Comparison of ENCODE assay signal across 8 cellular contexts in genomic region chr20:37564388-37565133, GRCh38. TPM values are rescaled to one million over a fixed set of nuclear protein-coding genes. Genes with fewer than 3 reads are reported as not detected.
A peak's percentile ranks its signal among the peaks of the same experiment; 100 is the strongest.
DNase-seq lines count a peak whose midpoint lies in the region; ATAC-seq and TF ChIP-seq lines count a peak whose summit lies in the region.

No MANE protein-coding gene starts in this region.

- intact Hi-C loops in head of caudate nucleus (cut with DNase I) (loop anchor here (10.0 kb wide), 1 partner anchor 430 kb away; no protein-coding TSS in a partner anchor), posterior vena cava (cut with DNase I) (loop anchor here in 1 of 2 donors (5.0 to 10.0 kb wide), 2 partner anchors 428 to 650 kb away; no protein-coding TSS in a partner anchor)

- H3K9me3 Mint-ChIP-seq in activated T-cell treated with anti-CD3 and anti-CD28 coated beads, Interleukin-2, amount 50 U/mL, for 4 hours: no peaks in the 10 kb centered on the region

- no peak overlapping the region for H3K4me3 Mint-ChIP-seq in activated T-cell treated with anti-CD3 and anti-CD28 coated beads, Interleukin-2, amount 50 U/mL, for 4 hours

- no peak for DNase-seq in AG09319 (ENCODE audit: extremely low read depth, low read depth)
- peak; percentile 65 for DNase-seq in GM19238 (ENCODE audit: insufficient read length, low spot score)
- DNase-seq in NCI-H748 treated with DMSO at 0.1 percent for 48 hours (lab: John Stamatoyannopoulos, UW): peak; percentile 48
- peak; percentile 16 for DNase-seq in activated T-cell treated with anti-CD3 and anti-CD28 coated beads, Interleukin-2, amount 50 U/mL, for 4 hours
- peak in 38 of 42 donors; percentile 10 to 81 (median 57) for DNase-seq in head of caudate nucleus
- peak; percentile 88 for DNase-seq in posterior vena cava (ENCODE audit: low spot score)

- peak; percentile 57 to 63 for ATAC-seq in activated T-cell treated with anti-CD3 and anti-CD28 coated beads, Interleukin-2, amount 50 U/mL, for 4 hours
- no peak for ATAC-seq in HG02970 (IDR thresholded peaks at IDR 0.05; ENCODE audit: low FRiP score, unreplicated experiment)
- ATAC-seq in HG02610 (IDR thresholded peaks at IDR 0.05; ENCODE audit: unreplicated experiment): no peak

- H3K4me1 Mint-ChIP-seq in activated T-cell treated with anti-CD3 and anti-CD28 coated beads, Interleukin-2, amount 50 U/mL, for 4 hours (ENCODE audit: low read depth): peaks cover 1% of the 10 kb centered on the region

- TF ChIP-seq CTCF in AG09319 (IDR thresholded peaks at IDR 0.05; ENCODE audit: low read depth, low read length): peak; percentile 90

- no peaks in the 10 kb centered on the region for H3K36me3 Mint-ChIP-seq in activated T-cell treated with anti-CD3 and anti-CD28 coated beads, Interleukin-2, amount 50 U/mL, for 4 hours (ENCODE audit: insufficient read depth)

- H3K27me3 Mint-ChIP-seq in activated T-cell treated with anti-CD3 and anti-CD28 coated beads, Interleukin-2, amount 50 U/mL, for 4 hours (ENCODE audit: low read depth): peaks cover 58% of the 10 kb centered on the region

RNA-seq across cellular contexts. Expression of gene BLCAP, which starts 36.9 kb away (rescaled TPM):
- total RNA-seq in activated T-cell treated with anti-CD3 and anti-CD28 coated beads, Interleukin-2, amount 50 U/mL, for 4 hours: 10 to 100 TPM; 31.8 to 37.9 (median 32.1) TPM
- 10 to 100 TPM; 48.1 to 55.4 TPM for total RNA-seq in posterior vena cava

RNA-seq across cellular contexts. Expression of gene NNAT, which starts 43.5 kb away (rescaled TPM):
- under 1 TPM in 1 of 3 donors, not detected in 2; 0.42 TPM for total RNA-seq in activated T-cell treated with anti-CD3 and anti-CD28 coated beads, Interleukin-2, amount 50 U/mL, for 4 hours
- total RNA-seq in posterior vena cava: under 1 TPM; 0.52 to 0.65 TPM

Comparison
In these comparisons a context has a peak if more than half of its experiments do, and no peak if none do; other contexts are left out.
1. ATAC-seq: peak in activated T-cell treated with anti-CD3 and anti-CD28 coated beads, Interleukin-2, amount 50 U/mL, for 4 hours (2 of 2); none in HG02970 (single experiment) and HG02610 (single experiment).